9 cellular contexts compared by ENCODE assay signal in genomic region chr1:150267896-150268295, GRCh38. TPM values are rescaled to one million over a fixed set of nuclear protein-coding genes. Genes with fewer than 3 reads are reported as not detected.
DNase-seq lines count a peak whose midpoint lies in the region; ATAC-seq and TF ChIP-seq lines count a peak whose summit lies in the region.
"Had no signal": no experiment of that assay in that cellular context is flagged by ENCODE, and none has a peak within 500 bp of the region (broad histone marks: within the 10 kb centered on the region; RNA-seq: fewer than 3 reads in every experiment).

No MANE protein-coding gene starts in this region.

- no peak for ATAC-seq in central memory CD8-positive, alpha-beta T cell (replicated peaks; ENCODE audit: extremely low read depth, poor library complexity, severe bottlenecking)
- ATAC-seq in mucosa of descending colon (no peak), GM19395 (IDR thresholded peaks at IDR 0.05; ENCODE audit: unreplicated experiment) (no peak)

- no peaks in the 10 kb centered on the region for H3K9me3 ChIP-seq in HUES64 (ENCODE audit: insufficient read depth, low read depth, low read length)
- no peaks in the 10 kb centered on the region for H3K9me3 ChIP-seq in mucosa of descending colon

- H3K4me3 ChIP-seq in HUES64 (ENCODE audit: low read length) (peak overlapping the region; percentile 92), mucosa of descending colon (peak overlapping the region; percentile 83)

- H3K27me3 Mint-ChIP-seq in central memory CD8-positive, alpha-beta T cell = no peaks in the 10 kb centered on the region

- 51% methylated on average over 6 of the region's 6 CpGs for WGBS in HUES64

- peak overlapping the region; percentile 92 for H3K4me3 Mint-ChIP-seq in central memory CD8-positive, alpha-beta T cell

- TF ChIP-seq CTCF in 22Rv1 (IDR thresholded peaks at IDR 0.05) (no peak), mucosa of descending colon (IDR thresholded peaks at IDR 0.05) (no peak)

- no peaks in the 10 kb centered on the region for H3K9me3 Mint-ChIP-seq in central memory CD8-positive, alpha-beta T cell

- DNase-seq in central memory CD8-positive, alpha-beta T cell (ENCODE audit: low spot score in 2 of 2) = no peak
- DNase-seq in mucosa of descending colon = no peak
- DNase-seq in ureter (ENCODE audit: low spot score) = no peak
- no peak for DNase-seq in stimulated activated CD4-positive, alpha-beta T cell treated with anti-CD3 and anti-CD28 coated beads, Interleukin-2, amount 100 ng/mL, for 48 hours
- DNase-seq in posterior vena cava (ENCODE audit: low spot score) = no peak
- DNase-seq: NCI-H2107 had no signal

- H3K27ac ChIP-seq in 22Rv1 (peak overlapping the region; percentile 82), HUES64 (ENCODE audit: low read depth, low read length) (no peak overlapping the region)

- peak overlapping the region; percentile 87 for H3K9ac ChIP-seq in HUES64 (ENCODE audit: low read depth, low read length)

- H3K36me3 ChIP-seq in HUES64 (ENCODE audit: insufficient read depth, low read length) (peaks cover 44% of the 10 kb centered on the region), mucosa of descending colon (ENCODE audit: low read depth) (no peaks in the 10 kb centered on the region)

- intact Hi-C loops in mucosa of descending colon (cut with DNase I, micrococcal nuclease) (no loop called here), posterior vena cava (cut with DNase I) (no loop called here)

- no peaks in the 10 kb centered on the region for H3K27me3 ChIP-seq in HUES64 (ENCODE audit: insufficient read depth, low read length)

- H3K36me3 Mint-ChIP-seq in central memory CD8-positive, alpha-beta T cell (ENCODE audit: insufficient read depth) = peaks cover 29% of the 10 kb centered on the region

- H3K27ac Mint-ChIP-seq in central memory CD8-positive, alpha-beta T cell (ENCODE audit: low read depth) = peak overlapping the region; percentile 96

- peaks cover 9% of the 10 kb centered on the region; the same call in 1 of the 2 replicates for H3K4me1 ChIP-seq in HUES64 (ENCODE audit: insufficient read depth, low read length)
- peaks cover 7% of the 10 kb centered on the region for H3K4me1 ChIP-seq in mucosa of descending colon (ENCODE audit: low read depth)

- H3K4me1 Mint-ChIP-seq in central memory CD8-positive, alpha-beta T cell = peaks cover 32% of the 10 kb centered on the region

RNA-seq across cellular contexts. Expression of gene APH1A, which starts 0.9 kb away (rescaled TPM):
- polyA plus RNA-seq in HUES64 (2013, experiment 1 of 2) = 78.7 TPM
- polyA plus RNA-seq in HUES64 (2013, experiment 2 of 2) = 81.8 TPM
- total RNA-seq in mucosa of descending colon (100 to 1,000 TPM; 128 to 212 (median 188) TPM), ureter (133 TPM), posterior vena cava (10 to 100 TPM; 56.2 to 68.1 TPM)

RNA-seq across cellular contexts. Expression of gene C1orf54, which starts 4.7 kb away (rescaled TPM):
- 15.6 TPM for polyA plus RNA-seq in HUES64 (2013, experiment 1 of 2)
- 21.0 TPM for polyA plus RNA-seq in HUES64 (2013, experiment 2 of 2)
- 10 to 100 TPM in 1 of 3 donors, 1 to 10 TPM in 2; 4.5 to 26.2 (median 6.4) TPM for total RNA-seq in mucosa of descending colon
- total RNA-seq in ureter = 13.8 TPM
- total RNA-seq in posterior vena cava = 10 to 100 TPM; 39.3 to 44.2 TPM

RNA-seq across cellular contexts. Expression of gene CA14, which starts 10.3 kb away (rescaled TPM):
- 47.4 TPM for polyA plus RNA-seq in HUES64 (2013, experiment 1 of 2)
- polyA plus RNA-seq in HUES64 (2013, experiment 2 of 2) = 57.2 TPM
- total RNA-seq in mucosa of descending colon (1 to 10 TPM in 1 of 3 donors, under 1 TPM in 2; 0.38 to 6.8 (median 0.41) TPM), ureter (1.4 TPM), posterior vena cava (not detected)

RNA-seq across cellular contexts. Expression of gene CIART, which starts 14.5 kb away (rescaled TPM):
- 7.2 TPM for polyA plus RNA-seq in HUES64 (2013, experiment 1 of 2)
- polyA plus RNA-seq in HUES64 (2013, experiment 2 of 2) = 8.2 TPM
- 10 to 100 TPM in 1 of 3 donors, 1 to 10 TPM in 1, under 1 TPM in 1; 0.49 to 12.6 (median 1.6) TPM for total RNA-seq in mucosa of descending colon
- 8.0 TPM for total RNA-seq in ureter
- total RNA-seq in posterior vena cava = 1 to 10 TPM; 6.7 to 9.1 TPM

RNA-seq across cellular contexts. Expression of gene MRPS21, which starts 25.8 kb away (rescaled TPM):
- polyA plus RNA-seq in HUES64 (2013, experiment 1 of 2) = 91.5 TPM
- polyA plus RNA-seq in HUES64 (2013, experiment 2 of 2) = 87.9 TPM
- total RNA-seq in mucosa of descending colon (10 to 100 TPM; 39.4 to 50.2 (median 45.6) TPM), ureter (79.7 TPM), posterior vena cava (10 to 100 TPM; 40.6 to 49.4 TPM)
